In the genomic region with DNA sequence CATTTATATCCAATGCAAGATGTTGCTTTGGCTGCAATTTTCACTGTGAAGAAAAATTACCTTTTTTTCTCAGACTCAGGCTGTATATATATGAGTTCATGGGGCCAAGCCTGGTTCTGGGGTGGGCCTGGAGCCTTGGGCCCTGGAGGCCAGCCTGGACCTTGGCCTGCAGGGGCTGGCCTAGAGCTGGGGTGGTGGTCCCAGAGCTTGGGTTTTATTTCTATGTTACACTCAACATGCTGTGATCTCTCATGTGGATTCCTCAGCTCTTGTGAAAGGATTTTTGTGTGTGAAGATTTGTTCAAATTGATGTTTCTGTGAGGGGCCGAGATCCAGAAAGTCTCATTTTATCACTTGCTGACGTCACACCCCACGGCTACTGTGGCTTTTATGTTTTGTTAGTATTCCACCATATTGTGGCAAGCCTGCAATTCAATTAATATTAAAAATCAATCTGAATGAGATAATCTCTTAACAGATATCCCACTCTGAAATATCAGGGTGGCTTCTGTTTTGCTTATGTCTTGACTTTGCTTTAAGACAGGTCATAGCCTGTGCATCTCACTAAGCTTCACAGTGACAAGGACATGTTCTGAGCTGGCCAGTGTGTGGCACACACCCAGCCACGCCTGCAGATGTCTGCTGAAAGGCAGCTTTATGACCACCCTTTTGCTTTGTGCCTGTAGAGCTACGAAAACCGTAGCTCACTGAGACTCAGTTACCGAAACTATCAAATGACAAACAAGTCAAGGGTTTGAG, we compare ENCODE assay signal across 19 cellular contexts.
DNase-seq lines count a peak whose midpoint lies in the region; FAIRE-seq and TF ChIP-seq lines count a peak whose summit lies in the region.
"Had no signal": no experiment of that assay in that cellular context is flagged by ENCODE, and none has a peak within 500 bp of the region (broad histone marks: within the 10 kb centered on the region; RNA-seq: fewer than 3 reads in every experiment).

No MANE protein-coding gene starts in this region.

- in situ Hi-C loops in GM23248 (cut with MboI) = no loop called here

- DNase-seq in NCI-H146 (lab: John Stamatoyannopoulos, UW) (peak; percentile 27), NCI-H146 treated with DMSO at 0.1 percent for 48 hours (lab: John Stamatoyannopoulos, UW; ENCODE audit: unreplicated experiment) (no peak), astrocyte (ENCODE audit: low read depth) (no peak), inferior parietal cortex (ENCODE audit: extremely low spot score) (peak; percentile 33), superior temporal gyrus (ENCODE audit: extremely low spot score) (peak; percentile 72), NCI-H2081 treated with DMSO at 0.1 percent for 48 hours (lab: John Stamatoyannopoulos, UW) (no peak), NCI-H2171 (lab: John Stamatoyannopoulos, UW) (no peak), GM23248 (no peak)
- DNase-seq: 8988T; CD8-positive, alpha-beta T cell; effector memory CD8-positive, alpha-beta T cell; KBM-7; kidney glomerular epithelial cell; NCI-H1417 treated with DMSO at 0.1 percent for 48 hours; NCI-H524 had no signal

- no peaks in the 10 kb centered on the region for H3K9me2 ChIP-seq in GM23248 (ENCODE audit: insufficient read depth)

- H3F3A ChIP-seq in GM23248 (ENCODE audit: insufficient read depth) = no peaks in the 10 kb centered on the region

- no peak overlapping the region for H3K4me3 Mint-ChIP-seq in astrocyte (ENCODE audit: unreplicated experiment)
- H3K4me3 Mint-ChIP-seq: CD8-positive, alpha-beta T cell; effector memory CD8-positive, alpha-beta T cell had no signal

- FAIRE-seq in astrocyte (lab: Jason Lieb, UNC) = no peak

- H2AFZ ChIP-seq in astrocyte (ENCODE audit: low read depth, low read length) = peak overlapping the region; percentile 22
- H2AFZ ChIP-seq in GM23248 = no peak overlapping the region

- H3K27me3 Mint-ChIP-seq in astrocyte (ENCODE audit: low read depth, unreplicated experiment) = no peaks in the 10 kb centered on the region
- H3K27me3 Mint-ChIP-seq: effector memory CD8-positive, alpha-beta T cell; progenitor cell of endocrine pancreas had no signal

- TF ChIP-seq CTCF in astrocyte (IDR thresholded peaks at IDR 0.05; ENCODE audit: insufficient read depth, low read depth, low read length) = no peak

- no peaks in the 10 kb centered on the region for H3K36me3 ChIP-seq in astrocyte (ENCODE audit: insufficient read depth, low read length)
- no peaks in the 10 kb centered on the region for H3K36me3 ChIP-seq in GM23248 (ENCODE audit: low read depth)
- H3K36me3 ChIP-seq: cardiac muscle cell had no signal

- no peaks in the 10 kb centered on the region for H3K36me3 Mint-ChIP-seq in astrocyte (ENCODE audit: low read depth, unreplicated experiment)
- H3K36me3 Mint-ChIP-seq: activated naive CD4-positive, alpha-beta T cell treated with anti-CD3 and anti-CD28 coated beads, Interleukin-2, amount 50 U/mL, for 72 hours; CD8-positive, alpha-beta T cell had no signal

- H3K4me2 ChIP-seq in astrocyte (ENCODE audit: low read length) = no peak overlapping the region
- no peak overlapping the region for H3K4me2 ChIP-seq in GM23248 (ENCODE audit: unreplicated experiment)

- H3K27ac ChIP-seq in astrocyte (ENCODE audit: low read depth, low read length) (no peak overlapping the region), GM23248 (no peak overlapping the region)
- H3K27ac ChIP-seq: cardiac muscle cell, foreskin keratinocyte had no signal

- H3K4me1 Mint-ChIP-seq in astrocyte (ENCODE audit: low read depth, unreplicated experiment) = no peaks in the 10 kb centered on the region

- peaks cover 3% of the 10 kb centered on the region for H3K9me3 Mint-ChIP-seq in astrocyte (ENCODE audit: unreplicated experiment)
- H3K9me3 Mint-ChIP-seq: activated naive CD4-positive, alpha-beta T cell treated with anti-CD3 and anti-CD28 coated beads, Interleukin-2, amount 50 U/mL, for 72 hours; CD8-positive, alpha-beta T cell; effector memory CD8-positive, alpha-beta T cell had no signal

- H3K79me2 ChIP-seq in astrocyte (ENCODE audit: insufficient read depth, low read length) (no peaks in the 10 kb centered on the region), GM23248 (ENCODE audit: insufficient read depth) (no peaks in the 10 kb centered on the region)

- H3K4me3 ChIP-seq in astrocyte (ENCODE audit: insufficient read depth, low read depth, low read length) = no peak overlapping the region
- no peak overlapping the region for H3K4me3 ChIP-seq in GM23248
- H3K4me3 ChIP-seq: cardiac muscle cell had no signal

- H3K4me1 ChIP-seq in astrocyte (ENCODE audit: insufficient read depth, low read length) (no peaks in the 10 kb centered on the region), GM23248 (ENCODE audit: insufficient read depth) (no peaks in the 10 kb centered on the region)

- no peak overlapping the region for H3K9ac ChIP-seq in astrocyte (ENCODE audit: low read length)
- no peak overlapping the region for H3K9ac ChIP-seq in GM23248

- H3K27ac Mint-ChIP-seq in astrocyte (ENCODE audit: unreplicated experiment) = no peak overlapping the region
- H3K27ac Mint-ChIP-seq: activated naive CD4-positive, alpha-beta T cell treated with anti-CD3 and anti-CD28 coated beads, Interleukin-2, amount 50 U/mL, for 72 hours; CD8-positive, alpha-beta T cell; effector memory CD8-positive, alpha-beta T cell; progenitor cell of endocrine pancreas had no signal

- H3K9me3 ChIP-seq in astrocyte (ENCODE audit: insufficient read depth, low read depth, low read length) (no peaks in the 10 kb centered on the region), GM23248 (ENCODE audit: low read depth) (no peaks in the 10 kb centered on the region)

- H4K20me1 ChIP-seq in astrocyte (ENCODE audit: insufficient read depth, low read length) = no peaks in the 10 kb centered on the region
- H4K20me1 ChIP-seq in GM23248 (ENCODE audit: insufficient read depth) = no peaks in the 10 kb centered on the region

- H3K27me3 ChIP-seq in astrocyte (ENCODE audit: insufficient read depth, low read length) = no peaks in the 10 kb centered on the region
- no peaks in the 10 kb centered on the region for H3K27me3 ChIP-seq in GM23248 (replicated peaks; ENCODE audit: insufficient read depth)
- H3K27me3 ChIP-seq: cardiac muscle cell, foreskin keratinocyte had no signal

- 27 to 31% methylated on average over 7 of the region's 7 CpGs for WGBS in GM23248 (ENCODE audit: low coverage in 1 of 2, low lambda C conversion rate in 2 of 2, missing lambda C conversion rate in 2 of 2), 2 experiments

Comparison
In these comparisons a context has a peak if more than half of its experiments do, and no peak if none do; other contexts are left out.
1. DNase-seq: peak in NCI-H146 (single experiment), inferior parietal cortex (single experiment) and superior temporal gyrus (single experiment); none in NCI-H146 treated with DMSO at 0.1 percent for 48 hours (single experiment), astrocyte (single experiment), NCI-H2081 treated with DMSO at 0.1 percent for 48 hours (single experiment), NCI-H2171 (single experiment) and GM23248 (single experiment).